In the genomic region with DNA sequence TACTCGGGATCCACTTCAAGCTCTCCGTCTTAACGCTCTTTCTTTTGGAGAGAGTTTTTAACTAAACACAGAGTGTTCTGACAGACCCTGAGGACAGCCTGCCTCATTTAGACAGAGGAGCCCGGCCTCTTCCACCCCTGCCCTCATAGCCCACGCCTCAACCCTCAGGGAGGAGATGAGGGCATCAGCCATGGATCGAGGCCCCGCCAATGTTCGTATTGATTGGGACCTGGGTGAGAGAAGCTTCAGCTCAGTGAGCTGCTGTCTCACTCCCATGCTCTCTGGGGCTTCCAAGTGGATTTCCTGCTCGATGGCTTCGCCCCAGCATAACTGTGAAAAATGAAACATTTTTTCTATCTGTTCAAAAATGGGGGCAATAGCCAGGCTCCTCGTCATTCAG, we compare ENCODE assay signal across 5 cellular contexts.
"Had no signal": no experiment of that assay in that cellular context is flagged by ENCODE, and none has a peak within 500 bp of the region (broad histone marks: within the 10 kb centered on the region; RNA-seq: fewer than 3 reads in every experiment).

No MANE protein-coding gene starts in this region.

- H3K27ac ChIP-seq: HL-60 had no signal

- H3K4me3 ChIP-seq: K562 had no signal

- H3K4me1 Mint-ChIP-seq: IgD-negative memory B cell had no signal

- H3K36me3 Mint-ChIP-seq: IgD-negative memory B cell had no signal

- H3K4me3 Mint-ChIP-seq: IgD-negative memory B cell had no signal

- H3K9me3 Mint-ChIP-seq: IgD-negative memory B cell had no signal

- H3K27ac Mint-ChIP-seq: IgD-negative memory B cell had no signal

- DNase-seq: IMR-90, KBM-7 had no signal
